Comparison of ENCODE assay signal across 8 cellular contexts in genomic region chr5:141100243-141100805, GRCh38. TPM values are rescaled to one million over a fixed set of nuclear protein-coding genes. Genes with fewer than 3 reads are reported as not detected.
A peak's percentile ranks its signal among the peaks of the same experiment; 100 is the strongest.
DNase-seq lines count a peak whose midpoint lies in the region; ATAC-seq and TF ChIP-seq lines count a peak whose summit lies in the region.

TSS of gene PCDHB3 (plus strand) at chr5:141100473. CDS start at chr5:141100650, 177 bp downstream.

- H4K5ac ChIP-seq in IMR-90 (ENCODE audit: low read depth, low read length) = no peak within 1 kb of the TSS

- H3K4me2 ChIP-seq in IMR-90 (ENCODE audit: low read depth, low read length) = no peak within 1 kb of the TSS

- H3K36me3 Mint-ChIP-seq in activated naive CD4-positive, alpha-beta T cell treated with anti-CD3 and anti-CD28 coated beads, Interleukin-2, amount 50 U/mL, for 72 hours = peaks cover 29 to 31% of the 10 kb centered on the region in 2 donors

- intact Hi-C loops in IMR-90 (cut with micrococcal nuclease) = no loop called here

- H3K79me1 ChIP-seq in IMR-90 (ENCODE audit: low read depth in 1 of 2, low read length in 2 of 2) = no peaks in the 10 kb centered on the region

- 0 out of 2 replicates have a peak within 1 kb of the TSS, but pooled peaks have one; percentile 28 for H3K4me3 ChIP-seq in IMR-90 (ENCODE audit: insufficient read depth, low read depth, low read length)
- peak within 1 kb of the TSS; percentile 19 for H3K4me3 ChIP-seq in thoracic aorta
- no peak within 1 kb of the TSS for H3K4me3 ChIP-seq in effector memory CD4-positive, alpha-beta T cell (ENCODE audit: insufficient read depth, low read depth, low read length, poor library complexity, severe bottlenecking)

- H4K8ac ChIP-seq in IMR-90 (ENCODE audit: low read depth in 2 of 2, low read length in 2 of 2) = no peak within 1 kb of the TSS

- H2AK9ac ChIP-seq in IMR-90 (replicated peaks; ENCODE audit: low read depth, low read length, poor library complexity) = no peak within 1 kb of the TSS

- H4K20me1 ChIP-seq in IMR-90 (ENCODE audit: insufficient read depth, low read length) = no peaks in the 10 kb centered on the region

- no peak within 1 kb of the TSS for H2AFZ ChIP-seq in IMR-90 (replicated peaks; ENCODE audit: low read length, poor library complexity)

- no peak within 1 kb of the TSS for H2BK15ac ChIP-seq in IMR-90 (ENCODE audit: low read depth, low read length)

- H3K4ac ChIP-seq in IMR-90 (ENCODE audit: low read depth, low read length) = no peak within 1 kb of the TSS

- H4K91ac ChIP-seq in IMR-90 (ENCODE audit: insufficient read depth, low read depth, low read length) = no peak within 1 kb of the TSS

- H3K27ac Mint-ChIP-seq in activated naive CD4-positive, alpha-beta T cell treated with anti-CD3 and anti-CD28 coated beads, Interleukin-2, amount 50 U/mL, for 72 hours = peak within 1 kb of the TSS in 1 of 2 donors; percentile 65

- dilution Hi-C loops in IMR-90 (cut with HindIII; ENCODE audit: low sequenced_read_pairs, unreplicated experiment) = no loop called here

- no peaks in the 10 kb centered on the region for H3K4me1 ChIP-seq in IMR-90 (ENCODE audit: control insufficient read depth, insufficient read depth, low read length)
- H3K4me1 ChIP-seq in thoracic aorta (ENCODE audit: control insufficient read depth in 1 of 2, low read depth in 2 of 2) = no peaks in the 10 kb centered on the region
- H3K4me1 ChIP-seq in effector memory CD4-positive, alpha-beta T cell (ENCODE audit: control insufficient read depth, insufficient read depth, low read length, poor library complexity, severe bottlenecking) = no peaks in the 10 kb centered on the region

- POLR2A ChIA-PET in IMR-90 (lab: Charles Lee; ENCODE audit: unreplicated experiment) = no interaction called here

- H3K9me3 Mint-ChIP-seq in activated naive CD4-positive, alpha-beta T cell treated with anti-CD3 and anti-CD28 coated beads, Interleukin-2, amount 50 U/mL, for 72 hours = peaks cover 9 to 14% of the 10 kb centered on the region in 2 donors

- H3K36me3 ChIP-seq in IMR-90 (ENCODE audit: control insufficient read depth, insufficient read depth, low read length) = no peaks in the 10 kb centered on the region
- no peaks in the 10 kb centered on the region for H3K36me3 ChIP-seq in thoracic aorta
- H3K36me3 ChIP-seq in effector memory CD4-positive, alpha-beta T cell (ENCODE audit: control insufficient read depth, insufficient read depth, low read length) = no peaks in the 10 kb centered on the region

- H3K23ac ChIP-seq in IMR-90 (ENCODE audit: low read depth, low read length) = no peak within 1 kb of the TSS

- no peak for TF ChIP-seq POLR2A in IMR-90 (IDR thresholded peaks at IDR 0.05; ENCODE audit: low read depth, low read length)

- TF ChIP-seq CTCF in IMR-90 (conservative IDR thresholded peaks at IDR 0.05; ENCODE audit: low read depth, low read length) (peak; percentile 20; the same call in 1 of the 2 replicates), thoracic aorta (IDR thresholded peaks at IDR 0.05) (no peak)

- TF ChIP-seq RAD21 in IMR-90 (IDR thresholded peaks at IDR 0.05; ENCODE audit: low read length) = no peak

- H2BK20ac ChIP-seq in IMR-90 (ENCODE audit: low read depth, low read length) = no peak within 1 kb of the TSS

- no TSS peak for BruUV-seq in IMR-90 (replicated peaks; lab: Mats Ljungman, UMichigan)

- H3K18ac ChIP-seq in IMR-90 (ENCODE audit: low read depth, low read length) = no peak within 1 kb of the TSS

- no peak within 1 kb of the TSS for H2AK5ac ChIP-seq in IMR-90 (ENCODE audit: low read depth, low read length)

- WGBS in IMR-90 (ENCODE audit: extremely low coverage in 2 of 2, insufficient read length in 1 of 2), 2 experiments = 11% methylated on average over 5 of the region's 19 CpGs; no CpG with 5 or more reads in 1 of the 2 experiments

- H3K9me1 ChIP-seq in IMR-90 (ENCODE audit: insufficient read depth, low read length) = no peaks in the 10 kb centered on the region

- H3K27me3 ChIP-seq in IMR-90 (ENCODE audit: control insufficient read depth, insufficient read depth, low read length) = no peaks in the 10 kb centered on the region
- H3K27me3 ChIP-seq in thoracic aorta (replicated peaks; ENCODE audit: insufficient read depth) = no peaks in the 10 kb centered on the region
- H3K27me3 ChIP-seq in effector memory CD4-positive, alpha-beta T cell (replicated peaks; ENCODE audit: control insufficient read depth, insufficient read depth, low read length, poor library complexity, severe bottlenecking) = peaks cover 6% of the 10 kb centered on the region

- no peak within 1 kb of the TSS for H2BK5ac ChIP-seq in IMR-90 (ENCODE audit: low read depth, low read length, poor library complexity, severe bottlenecking)

- H3K9me3 ChIP-seq in IMR-90 (ENCODE audit: control insufficient read depth, insufficient read depth, low read length) (peaks cover 18% of the 10 kb centered on the region), thoracic aorta (peaks cover 37% of the 10 kb centered on the region)
- H3K9me3 ChIP-seq in effector memory CD4-positive, alpha-beta T cell (ENCODE audit: control insufficient read depth, low read length) = no peaks in the 10 kb centered on the region

- CTCF ChIA-PET in IMR-90 (lab: Yijun Ruan, JAX) = no interaction called here

- peak; percentile 26 for DNase-seq in COLO829 (ENCODE audit: low spot score)
- DNase-seq in IMR-90 = peak; percentile 16
- DNase-seq in activated naive CD4-positive, alpha-beta T cell treated with anti-CD3 and anti-CD28 coated beads, Interleukin-2, amount 50 U/mL, for 72 hours (ENCODE audit: low spot score in 2 of 2) = peak in 1 of 2 donors; percentile 41
- peak; percentile 61 for DNase-seq in iPS-NIHi7 (ENCODE audit: extremely low spot score)
- no peak for DNase-seq in thoracic aorta (ENCODE audit: low spot score)
- DNase-seq in effector memory CD4-positive, alpha-beta T cell = no peak
- DNase-seq in NOMO-1 treated with dmso at 0.1 percent for 144 hours (lab: John Stamatoyannopoulos, UW; ENCODE audit: unreplicated experiment) = no peak

- no peak within 1 kb of the TSS for H3K9ac ChIP-seq in IMR-90 (ENCODE audit: low read depth, low read length)

- H3K56ac ChIP-seq in IMR-90 (ENCODE audit: extremely low read depth, insufficient read depth, low read length) = no peak within 1 kb of the TSS

- ATAC-seq in IMR-90 (ENCODE audit: low read depth) (no peak), thoracic aorta (ENCODE audit: insufficient number of reproducible peaks, low FRiP score, low read depth) (no peak), HG03175 (IDR thresholded peaks at IDR 0.05; ENCODE audit: unreplicated experiment) (no peak)
- peak; percentile 34 to 44 for ATAC-seq in activated naive CD4-positive, alpha-beta T cell treated with anti-CD3 and anti-CD28 coated beads, Interleukin-2, amount 50 U/mL, for 72 hours

- no peak within 1 kb of the TSS for H2BK120ac ChIP-seq in IMR-90 (ENCODE audit: low read depth, low read length)

- H3K27ac ChIP-seq in IMR-90 (ENCODE audit: insufficient read depth, low read length) (no peak within 1 kb of the TSS), thoracic aorta (no peak within 1 kb of the TSS)
- no peak within 1 kb of the TSS for H3K27ac ChIP-seq in effector memory CD4-positive, alpha-beta T cell (ENCODE audit: insufficient read depth, low read length, poor library complexity, severe bottlenecking)

- in situ Hi-C loops in IMR-90 (cut with MboI; ENCODE audit: low sequenced_read_pairs) = no loop called here

- no peak within 1 kb of the TSS for H3K14ac ChIP-seq in IMR-90 (replicated peaks; ENCODE audit: low read depth, low read length)

TF ChIP-seq in IMR-90, 13 proteins besides CTCF, POLR2A, EP300 and RAD21:
- TF ChIP-seq FOS (IDR thresholded peaks at IDR 0.05; ENCODE audit: low read depth, low read length) (no peak), ELK1 (IDR thresholded peaks at IDR 0.05; ENCODE audit: borderline replicate concordance, low read depth, low read length) (no peak), RCOR1 (IDR thresholded peaks at IDR 0.05; ENCODE audit: insufficient replicate concordance, low read length) (no peak), NFE2L2 (IDR thresholded peaks at IDR 0.05; ENCODE audit: low read depth, low read length) (no peak), BHLHE40 (IDR thresholded peaks at IDR 0.05; ENCODE audit: low read depth, low read length) (no peak), CHD1 (IDR thresholded peaks at IDR 0.05; ENCODE audit: low read depth, low read length) (no peak), USF2 (IDR thresholded peaks at IDR 0.05; ENCODE audit: low read depth, low read length) (no peak)

RNA-seq across cellular contexts. Expression of gene PCDHB3, which starts in this region (rescaled TPM):
- total RNA-seq in IMR-90 (2012; rRNA removed) (under 0.01 and 0.18 TPM in 2 replicates), thoracic aorta (1 to 10 TPM; 2.3 to 3.7 TPM)
- 0.10 and 0.12 TPM in 2 replicates for polyA plus RNA-seq in IMR-90 (2012; rRNA removed)
- 0.08 and 0.14 TPM in 2 replicates for polyA plus RNA-seq in IMR-90 (2012; cell fraction: cytosol; rRNA removed)
- 0.05 and 0.13 TPM in 2 replicates for polyA plus RNA-seq in IMR-90 (2012; cell fraction: nucleus; rRNA removed; ENCODE audit: low replicate concordance)
- not detected for total RNA-seq in activated naive CD4-positive, alpha-beta T cell treated with anti-CD3 and anti-CD28 coated beads, Interleukin-2, amount 50 U/mL, for 72 hours

Comparison
In these comparisons a context has a peak if more than half of its experiments do, and no peak if none do; other contexts are left out.
1. Peak in DNase-seq and H3K4me3 ChIP-seq in IMR-90; RNA of the gene not detected or under 1 TPM.
2. Peak in ATAC-seq in activated naive CD4-positive, alpha-beta T cell treated with anti-CD3 and anti-CD28 coated beads, Interleukin-2, amount 50 U/mL, for 72 hours; RNA of the gene not detected or under 1 TPM.
3. DNase-seq: peak in COLO829 (single experiment) and iPS-NIHi7 (single experiment); none in thoracic aorta (single experiment), effector memory CD4-positive, alpha-beta T cell (0 of 3) and NOMO-1 treated with dmso at 0.1 percent for 144 hours (single experiment).